6 cellular contexts compared by ENCODE assay signal in the genomic region with DNA sequence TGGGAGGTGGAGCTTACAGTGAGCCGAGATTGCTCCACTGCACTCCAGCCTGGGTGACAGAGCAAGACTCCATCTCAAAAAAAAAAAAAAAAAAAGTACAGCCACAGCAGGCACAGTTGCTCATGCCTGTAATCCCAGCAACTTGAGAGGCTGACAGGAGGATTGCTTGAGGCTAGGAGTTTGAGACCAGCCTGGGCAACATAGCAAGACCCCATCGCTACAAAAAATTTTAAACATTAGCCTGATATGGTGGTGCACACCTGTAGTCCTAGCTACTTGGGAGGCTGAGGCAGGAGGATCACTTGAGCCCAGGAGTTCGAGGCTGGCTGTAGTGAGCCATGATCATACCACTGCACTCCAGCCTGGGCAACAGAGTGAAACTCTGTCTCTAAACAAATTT. TPM values are rescaled to one million over a fixed set of nuclear protein-coding genes. Genes with fewer than 3 reads are reported as not detected.
"Had no signal": no experiment of that assay in that cellular context is flagged by ENCODE, and none has a peak within 500 bp of the region (broad histone marks: within the 10 kb centered on the region; RNA-seq: fewer than 3 reads in every experiment).

No MANE protein-coding gene starts in this region.

RNA-seq across cellular contexts. Expression of a gene that starts 34.1 kb away (rescaled TPM):
- total RNA-seq: ascending aorta, esophagus mucosa, gastrocnemius medialis, left ventricle myocardium superior, right lobe of liver, SJSA1 had no signal
